Comparison of ENCODE assay signal across 18 cellular contexts in the genomic region with DNA sequence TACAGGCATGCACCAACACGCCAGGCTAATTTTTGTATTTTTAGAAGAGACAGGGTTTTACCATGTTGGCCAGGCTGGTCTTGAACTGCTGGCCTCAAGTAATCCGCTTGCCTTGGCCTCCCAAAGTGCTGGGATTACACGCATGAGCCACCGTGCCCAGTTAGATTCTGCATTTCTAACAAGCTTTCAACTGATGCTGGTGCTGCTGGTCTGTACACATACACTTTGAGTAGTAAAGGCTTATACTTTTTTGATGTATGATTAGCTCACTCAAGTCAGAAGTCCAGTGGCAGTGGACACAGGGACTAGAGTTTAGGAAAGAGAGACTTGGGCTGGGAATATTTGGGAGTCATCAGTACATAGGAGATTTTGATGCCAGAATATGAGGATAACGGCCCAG.
"Had no signal": no experiment of that assay in that cellular context is flagged by ENCODE, and none has a peak within 500 bp of the region (broad histone marks: within the 10 kb centered on the region; RNA-seq: fewer than 3 reads in every experiment).

No MANE protein-coding gene starts in this region.

- H3K9me3 Mint-ChIP-seq: dendritic cell treated with granulocyte-macrophage colony-stimulating factor and Interleukin-4, amounts not matched to agents 40 ng/mL and 50 ng/mL, for 4 days had no signal

- ATAC-seq: gastroesophageal sphincter, heart left ventricle, left lobe of liver, psoas muscle, right cardiac atrium had no signal

- H3K4me3 Mint-ChIP-seq: dendritic cell treated with granulocyte-macrophage colony-stimulating factor and Interleukin-4, amounts not matched to agents 40 ng/mL and 50 ng/mL, for 4 days had no signal

- H3K27ac Mint-ChIP-seq: dendritic cell treated with granulocyte-macrophage colony-stimulating factor and Interleukin-4, amounts not matched to agents 40 ng/mL and 50 ng/mL, for 4 days had no signal

- DNase-seq: activated CD4-positive, alpha-beta T cell treated with anti-CD3 and anti-CD28 coated beads, Interleukin-2, amount 50 U/mL, for 4 hours; activated effector memory CD4-positive, alpha-beta T cell treated with anti-CD3 and anti-CD28 coated beads, Interleukin-2, amount 50 U/mL, for 16 hours; activated T-cell treated with anti-CD3 and anti-CD28 coated beads, Interleukin-2, amount 50 U/mL, for 1 hour; cerebellar nuclear complex; effector memory CD4-positive, alpha-beta T cell; heart left ventricle; kidney; ovary; psoas muscle; right cardiac atrium; stimulated activated CD4-positive, alpha-beta T cell treated with anti-CD3 and anti-CD28 coated beads, Interleukin-2, amount 100 ng/mL, for 24 hours; stimulated activated naive CD4-positive, alpha-beta T cell treated with Interleukin-2 at 50 U/mL for 16 hours; SW 1271; T1000; thyroid gland had no signal
